11 cellular contexts compared by ENCODE assay signal in genomic region chr17:83189673-83190385, GRCh38.
DNase-seq lines count a peak whose midpoint lies in the region; TF ChIP-seq lines count a peak whose summit lies in the region.
"Had no signal": no experiment of that assay in that cellular context is flagged by ENCODE, and none has a peak within 500 bp of the region (broad histone marks: within the 10 kb centered on the region; RNA-seq: fewer than 3 reads in every experiment).

No MANE protein-coding gene starts in this region.

- no peaks in the 10 kb centered on the region for H3K79me2 ChIP-seq in mammary epithelial cell (ENCODE audit: insufficient read depth, low read length)

- no peak overlapping the region for H2AFZ ChIP-seq in mammary epithelial cell (ENCODE audit: low read depth, low read length)

- H3K27me3 ChIP-seq in mammary epithelial cell (ENCODE audit: insufficient read depth, low read length) (no peaks in the 10 kb centered on the region), esophagus squamous epithelium (peaks cover 0 to 7% (median 0%) of the 10 kb centered on the region in 4 donors), vagina (no peaks in the 10 kb centered on the region)
- H3K27me3 ChIP-seq: adrenal gland had no signal

- H3K36me3 ChIP-seq in mammary epithelial cell (ENCODE audit: insufficient read depth, low read length) (no peaks in the 10 kb centered on the region), esophagus squamous epithelium (no peaks in the 10 kb centered on the region), vagina (no peaks in the 10 kb centered on the region)
- H3K36me3 ChIP-seq: adrenal gland had no signal

- H3K27ac ChIP-seq in mammary epithelial cell (ENCODE audit: insufficient read depth, low read depth, low read length) (no peak overlapping the region), esophagus squamous epithelium (peak overlapping the region in 3 of 4 donors; percentile 23 to 70 (median 52)), vagina (peak overlapping the region; percentile 81)
- H3K27ac ChIP-seq: adrenal gland had no signal

- DNase-seq in T47D (ENCODE audit: low read depth in 1 of 2, low spot score in 1 of 2) (peak; percentile 84 to 94), mammary epithelial cell (no peak), esophagus squamous epithelium (lab: John Stamatoyannopoulos, UW) (no peak), myocyte (ENCODE audit: low read depth) (peak; percentile 84), vagina (ENCODE audit: extremely low spot score in 2 of 2) (peak in 1 of 2 donors; percentile 82), SKM-1 treated with dmso at 0.1 percent for 144 hours (lab: John Stamatoyannopoulos, UW; ENCODE audit: unreplicated experiment) (no peak), nucleus accumbens (lab: John Stamatoyannopoulos, UW) (no peak), pons (ENCODE audit: low spot score) (no peak)
- DNase-seq: CD4-positive, alpha-beta memory T cell; NCI-H1436 had no signal

- intact Hi-C loops in mammary epithelial cell (cut with micrococcal nuclease) = no loop called here
- intact Hi-C loops in esophagus squamous epithelium (cut with DNase I) = no loop called here
- intact Hi-C loops in vagina (cut with DNase I) = no loop called here

- H3K4me2 ChIP-seq in mammary epithelial cell (ENCODE audit: insufficient read depth, low read depth, low read length) = no peak overlapping the region

- CTCF ChIA-PET in mammary epithelial cell (lab: Charles Lee; ENCODE audit: low non-redundant PET) = no interaction called here

- WGBS in mammary epithelial cell (ENCODE audit: low coverage, missing lambda C conversion rate) = 85% methylated on average over 15 of the region's 22 CpGs
- 54 to 55% methylated on average over 10 to 15 of the region's 22 CpGs for WGBS in esophagus squamous epithelium, 2 donors

- BruUV-seq in mammary epithelial cell (replicated peaks; lab: Mats Ljungman, UMichigan) = no TSS peak

- in situ Hi-C loops in T47D (cut with HindIII; ENCODE audit: low pct_unique_long_range_greater_than_20kb, low sequenced_read_pairs) (no loop called here), mammary epithelial cell (cut with MboI; ENCODE audit: low sequenced_read_pairs in 2 of 2) (no loop called here)

- TF ChIP-seq POLR2A in esophagus squamous epithelium (IDR thresholded peaks at IDR 0.05) (no peak), vagina (IDR thresholded peaks at IDR 0.05) (no peak)

- no peak overlapping the region for H3K9ac ChIP-seq in mammary epithelial cell (ENCODE audit: insufficient read depth, low read length)

- no peaks in the 10 kb centered on the region for H4K20me1 ChIP-seq in mammary epithelial cell (ENCODE audit: insufficient read depth, low read length)

- H3K9me3 ChIP-seq in mammary epithelial cell (replicated peaks; ENCODE audit: insufficient read depth, low read length) (no peaks in the 10 kb centered on the region), esophagus squamous epithelium (peaks cover 0 to 6% (median 0%) of the 10 kb centered on the region in 3 donors), vagina (no peaks in the 10 kb centered on the region)
- H3K9me3 ChIP-seq: adrenal gland had no signal

- TF ChIP-seq CTCF in mammary epithelial cell (conservative IDR thresholded peaks at IDR 0.05 in 1 of 2, IDR thresholded peaks at IDR 0.05 in 1 of 2; ENCODE audit: extremely low read depth in 1 of 2, insufficient read depth in 1 of 2, low read depth in 1 of 2, low read length in 2 of 2) = no peak
- TF ChIP-seq CTCF in esophagus squamous epithelium (IDR thresholded peaks at IDR 0.05) = no peak
- TF ChIP-seq CTCF in vagina (IDR thresholded peaks at IDR 0.05) = no peak

- H3K4me1 ChIP-seq in mammary epithelial cell (ENCODE audit: insufficient read depth, low read length) (peaks cover 6% of the 10 kb centered on the region), esophagus squamous epithelium (peaks cover 3 to 48% (median 9%) of the 10 kb centered on the region in 3 donors), vagina (peaks cover 51% of the 10 kb centered on the region)
- H3K4me1 ChIP-seq: adrenal gland had no signal

- dilution Hi-C loops in mammary epithelial cell (cut with HindIII; ENCODE audit: low sequenced_read_pairs) = no loop called here

- H3K4me3 ChIP-seq in mammary epithelial cell (replicated peaks in 1 of 3; ENCODE audit: insufficient read depth in 1 of 3, low read depth in 2 of 3, low read length in 3 of 3) (no peak overlapping the region), esophagus squamous epithelium (no peak overlapping the region), vagina (no peak overlapping the region)
- H3K4me3 ChIP-seq: adrenal gland had no signal

Comparison
In these comparisons a context has a peak if more than half of its experiments do, and no peak if none do; other contexts are left out.
1. DNase-seq: peak in T47D (2 of 2) and myocyte (single experiment); none in mammary epithelial cell (single experiment), esophagus squamous epithelium (single experiment), SKM-1 treated with dmso at 0.1 percent for 144 hours (single experiment), nucleus accumbens (0 of 56) and pons (single experiment).